1 cellular context compared by ENCODE assay signal in genomic region chr15:74696398-74696729, GRCh38.
TF ChIP-seq lines count a peak whose summit lies in the region.

No MANE protein-coding gene starts in this region.

TF ChIP-seq in GM12878, 131 proteins besides CTCF, POLR2A, EP300 and RAD21:
- TF ChIP-seq CHD2 (IDR thresholded peaks at IDR 0.05; ENCODE audit: borderline replicate concordance, low read depth, low read length) (no peak), KAT2A (conservative IDR thresholded peaks at IDR 0.05; ENCODE audit: control insufficient read depth, low read depth, low read length) (no peak), NRF1 (conservative IDR thresholded peaks at IDR 0.05; ENCODE audit: low read depth, low read length) (no peak), HDAC2 (IDR thresholded peaks at IDR 0.05) (no peak), NKRF (conservative IDR thresholded peaks at IDR 0.05) (no peak), MTA3 (IDR thresholded peaks at IDR 0.05; ENCODE audit: borderline replicate concordance, low read length) (no peak), POU2F2 (IDR thresholded peaks at IDR 0.05; ENCODE audit: borderline replicate concordance, low read depth, low read length) (no peak), TCF7 (IDR thresholded peaks at IDR 0.05; ENCODE audit: borderline replicate concordance) (no peak), HDGF (IDR thresholded peaks at IDR 0.05) (no peak), NFIC (IDR thresholded peaks at IDR 0.05; ENCODE audit: low read depth, low read length) (no peak), CEBPB (IDR thresholded peaks at IDR 0.05; ENCODE audit: borderline replicate concordance in 1 of 2, low read depth in 2 of 2, low read length in 2 of 2) (no peak), CREM (IDR thresholded peaks at IDR 0.05; ENCODE audit: low read depth) (no peak), MXI1 (IDR thresholded peaks at IDR 0.05; ENCODE audit: low read depth, low read length) (no peak), SPI1 (IDR thresholded peaks at IDR 0.05; ENCODE audit: borderline replicate concordance, insufficient read depth, low read depth, low read length) (no peak), ZNF207 (IDR thresholded peaks at IDR 0.05; ENCODE audit: borderline replicate concordance) (no peak), HSF1 (IDR thresholded peaks at IDR 0.05; ENCODE audit: low read depth, low read length) (no peak), NR2C2 (IDR thresholded peaks at IDR 0.05; ENCODE audit: borderline replicate concordance, control insufficient read depth, insufficient read length, low read depth) (no peak)
- TF ChIP-seq, protein P1, sequence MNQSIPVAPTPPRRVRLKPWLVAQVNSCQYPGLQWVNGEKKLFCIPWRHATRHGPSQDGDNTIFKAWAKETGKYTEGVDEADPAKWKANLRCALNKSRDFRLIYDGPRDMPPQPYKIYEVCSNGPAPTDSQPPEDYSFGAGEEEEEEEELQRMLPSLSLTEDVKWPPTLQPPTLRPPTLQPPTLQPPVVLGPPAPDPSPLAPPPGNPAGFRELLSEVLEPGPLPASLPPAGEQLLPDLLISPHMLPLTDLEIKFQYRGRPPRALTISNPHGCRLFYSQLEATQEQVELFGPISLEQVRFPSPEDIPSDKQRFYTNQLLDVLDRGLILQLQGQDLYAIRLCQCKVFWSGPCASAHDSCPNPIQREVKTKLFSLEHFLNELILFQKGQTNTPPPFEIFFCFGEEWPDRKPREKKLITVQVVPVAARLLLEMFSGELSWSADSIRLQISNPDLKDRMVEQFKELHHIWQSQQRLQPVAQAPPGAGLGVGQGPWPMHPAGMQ (IDR thresholded peaks at IDR 0.05; ENCODE audit: borderline replicate concordance) = no peak
- TF ChIP-seq, protein P2, sequence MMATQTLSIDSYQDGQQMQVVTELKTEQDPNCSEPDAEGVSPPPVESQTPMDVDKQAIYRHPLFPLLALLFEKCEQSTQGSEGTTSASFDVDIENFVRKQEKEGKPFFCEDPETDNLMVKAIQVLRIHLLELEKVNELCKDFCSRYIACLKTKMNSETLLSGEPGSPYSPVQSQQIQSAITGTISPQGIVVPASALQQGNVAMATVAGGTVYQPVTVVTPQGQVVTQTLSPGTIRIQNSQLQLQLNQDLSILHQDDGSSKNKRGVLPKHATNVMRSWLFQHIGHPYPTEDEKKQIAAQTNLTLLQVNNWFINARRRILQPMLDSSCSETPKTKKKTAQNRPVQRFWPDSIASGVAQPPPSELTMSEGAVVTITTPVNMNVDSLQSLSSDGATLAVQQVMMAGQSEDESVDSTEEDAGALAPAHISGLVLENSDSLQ (IDR thresholded peaks at IDR 0.05) = no peak
- TF ChIP-seq, protein P3, sequence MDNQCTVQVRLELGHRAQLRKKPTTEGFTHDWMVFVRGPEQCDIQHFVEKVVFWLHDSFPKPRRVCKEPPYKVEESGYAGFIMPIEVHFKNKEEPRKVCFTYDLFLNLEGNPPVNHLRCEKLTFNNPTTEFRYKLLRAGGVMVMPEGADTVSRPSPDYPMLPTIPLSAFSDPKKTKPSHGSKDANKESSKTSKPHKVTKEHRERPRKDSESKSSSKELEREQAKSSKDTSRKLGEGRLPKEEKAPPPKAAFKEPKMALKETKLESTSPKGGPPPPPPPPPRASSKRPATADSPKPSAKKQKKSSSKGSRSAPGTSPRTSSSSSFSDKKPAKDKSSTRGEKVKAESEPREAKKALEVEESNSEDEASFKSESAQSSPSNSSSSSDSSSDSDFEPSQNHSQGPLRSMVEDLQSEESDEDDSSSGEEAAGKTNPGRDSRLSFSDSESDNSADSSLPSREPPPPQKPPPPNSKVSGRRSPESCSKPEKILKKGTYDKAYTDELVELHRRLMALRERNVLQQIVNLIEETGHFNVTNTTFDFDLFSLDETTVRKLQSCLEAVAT (IDR thresholded peaks at IDR 0.05) = no peak
TF ChIP-seq in GM12878: peak in this region for 0.
